In genomic region chrX:48890934-48891401, GRCh38 we compare ENCODE assay signal across 8 cellular contexts.
DNase-seq lines count a peak whose midpoint lies in the region; ATAC-seq and TF ChIP-seq lines count a peak whose summit lies in the region.

No MANE protein-coding gene starts in this region.

- ATAC-seq in HG02970 (IDR thresholded peaks at IDR 0.05; ENCODE audit: low FRiP score, unreplicated experiment) (peak; percentile 11), HG03469 (IDR thresholded peaks at IDR 0.05; ENCODE audit: unreplicated experiment) (no peak)

- peak; percentile 8 for DNase-seq in stimulated activated CD4-positive, alpha-beta T cell treated with anti-CD3 and anti-CD28 coated beads, Interleukin-4, amount 100 ng/mL, for 24 hours
- no peak for DNase-seq in stimulated activated CD4-positive, alpha-beta T cell treated with anti-CD3 and anti-CD28 coated beads, Interleukin-2, amount 100 ng/mL, for 48 hours
- DNase-seq in foreskin fibroblast, result peak in 1 of 2 donors; percentile 31
- peak; percentile 3 for DNase-seq in pons (ENCODE audit: low spot score)
- no peak for DNase-seq in dedifferentiated amniotic fluid mesenchymal stem cell (ENCODE audit: extremely low spot score)

- H3K27ac ChIP-seq in VCaP, result peak overlapping the region; percentile 36; the same call in 1 of the 2 replicates

- H3K4me3 ChIP-seq in foreskin fibroblast (ENCODE audit: low read depth in 1 of 2, low read length in 2 of 2), result peak overlapping the region; percentile 45 to 53

- TF ChIP-seq CTCF in VCaP (conservative IDR thresholded peaks at IDR 0.05) (no peak), foreskin fibroblast (IDR thresholded peaks at IDR 0.05; ENCODE audit: low read depth, low read length) (no peak)

Comparison
In these comparisons a context has a peak if more than half of its experiments do, and no peak if none do; other contexts are left out.
1. DNase-seq: peak in stimulated activated CD4-positive, alpha-beta T cell treated with anti-CD3 and anti-CD28 coated beads, Interleukin-4, amount 100 ng/mL, for 24 hours (single experiment) and pons (single experiment); none in stimulated activated CD4-positive, alpha-beta T cell treated with anti-CD3 and anti-CD28 coated beads, Interleukin-2, amount 100 ng/mL, for 48 hours (0 of 2) and dedifferentiated amniotic fluid mesenchymal stem cell (single experiment).